ENCODE assay signal across 18 cellular contexts in genomic region chr9:128242124-128242523, GRCh38. TPM values are rescaled to one million over a fixed set of nuclear protein-coding genes. Genes with fewer than 3 reads are reported as not detected.
DNase-seq lines count a peak whose midpoint lies in the region; ATAC-seq and TF ChIP-seq lines count a peak whose summit lies in the region.
"Had no signal": no experiment of that assay in that cellular context is flagged by ENCODE, and none has a peak within 500 bp of the region (broad histone marks: within the 10 kb centered on the region; RNA-seq: fewer than 3 reads in every experiment).

No MANE protein-coding gene starts in this region.

- H3K4me3 ChIP-seq in heart right ventricle, result no peak overlapping the region
- no peak overlapping the region for H3K4me3 ChIP-seq in esophagus squamous epithelium
- H3K4me3 ChIP-seq: BLaER1, HAP-1 had no signal

- intact Hi-C loops in heart right ventricle (cut with DNase I) (loop anchor here in 1 of 10 donors (2.0 kb wide), 1 partner anchor 39 kb away; the partner anchor contains the start of gene DNM1), Right ventricle myocardium superior (cut with DNase I) (no loop called here), esophagus squamous epithelium (cut with DNase I) (no loop called here), CD14-positive monocyte (cut with micrococcal nuclease) (no loop called here)

- H3K9me3 Mint-ChIP-seq in osteocyte (ENCODE audit: unreplicated experiment) (no peaks in the 10 kb centered on the region), type B pancreatic cell (no peaks in the 10 kb centered on the region), CD14-positive monocyte (no peaks in the 10 kb centered on the region)
- no peaks in the 10 kb centered on the region for H3K9me3 Mint-ChIP-seq in stimulated activated naive CD8-positive, alpha-beta T cell treated with anti-CD3 and anti-CD28 coated beads, Interleukin-15, amount 100 ng/mL, for 72 hours
- H3K9me3 Mint-ChIP-seq: CD8-positive, alpha-beta memory T cell had no signal

- H3K27ac ChIP-seq in heart right ventricle (peak overlapping the region in 8 of 10 donors; percentile 63 to 86 (median 76)), esophagus squamous epithelium (peak overlapping the region in 3 of 4 donors; percentile 55 to 89 (median 80))
- H3K27ac ChIP-seq: BLaER1 had no signal

- ATAC-seq in heart right ventricle (no peak), Right ventricle myocardium superior (ENCODE audit: poor library complexity) (no peak)
- ATAC-seq in stimulated activated naive CD8-positive, alpha-beta T cell treated with anti-CD3 and anti-CD28 coated beads, Interleukin-15, amount 100 ng/mL, for 72 hours, result no peak

- H3K36me3 ChIP-seq in heart right ventricle, result peaks cover 0 to 4% (median 0%) of the 10 kb centered on the region in 9 donors
- H3K36me3 ChIP-seq in esophagus squamous epithelium, result no peaks in the 10 kb centered on the region
- H3K36me3 ChIP-seq: BLaER1 had no signal

- H3K36me3 Mint-ChIP-seq in osteocyte (ENCODE audit: unreplicated experiment), result no peaks in the 10 kb centered on the region
- H3K36me3 Mint-ChIP-seq in type B pancreatic cell, result no peaks in the 10 kb centered on the region
- H3K36me3 Mint-ChIP-seq in CD14-positive monocyte, result no peaks in the 10 kb centered on the region
- H3K36me3 Mint-ChIP-seq: CD8-positive, alpha-beta memory T cell had no signal

- H3K27ac Mint-ChIP-seq in osteocyte (ENCODE audit: unreplicated experiment), result peak overlapping the region; percentile 33
- no peak overlapping the region for H3K27ac Mint-ChIP-seq in type B pancreatic cell
- H3K27ac Mint-ChIP-seq in CD14-positive monocyte, result no peak overlapping the region
- no peak overlapping the region for H3K27ac Mint-ChIP-seq in stimulated activated naive CD8-positive, alpha-beta T cell treated with anti-CD3 and anti-CD28 coated beads, Interleukin-15, amount 100 ng/mL, for 72 hours
- H3K27ac Mint-ChIP-seq: CD8-positive, alpha-beta memory T cell had no signal

- no peak for TF ChIP-seq POLR2A in esophagus squamous epithelium (IDR thresholded peaks at IDR 0.05)

- H3K27me3 ChIP-seq in heart right ventricle (no peaks in the 10 kb centered on the region), esophagus squamous epithelium (peaks cover 0 to 25% (median 0%) of the 10 kb centered on the region in 4 donors)
- H3K27me3 ChIP-seq: BLaER1 had no signal

- H3K9me3 ChIP-seq in heart right ventricle (no peaks in the 10 kb centered on the region), esophagus squamous epithelium (no peaks in the 10 kb centered on the region)
- H3K9me3 ChIP-seq: BLaER1, HAP-1 had no signal

- DNase-seq in heart right ventricle, result no peak
- no peak for DNase-seq in Right ventricle myocardium superior
- no peak for DNase-seq in esophagus squamous epithelium (lab: John Stamatoyannopoulos, UW)
- no peak for DNase-seq in osteocyte (ENCODE audit: extremely low spot score, unreplicated experiment)
- DNase-seq in type B pancreatic cell (ENCODE audit: extremely low spot score, unreplicated experiment), result no peak
- no peak for DNase-seq in mesenteric fat pad (ENCODE audit: low spot score)
- DNase-seq in CD14-positive monocyte (ENCODE audit: low spot score), result no peak
- no peak for DNase-seq in stimulated activated naive CD8-positive, alpha-beta T cell treated with anti-CD3 and anti-CD28 coated beads, Interleukin-15, amount 100 ng/mL, for 72 hours
- DNase-seq: CD8-positive, alpha-beta memory T cell; DMS79; KBM-7; NCI-H1417 treated with DMSO at 0.1 percent for 48 hours; NCI-H2029; NCI-H2171; NCI-H748 treated with DMSO at 0.1 percent for 48 hours; OCI-M1 had no signal

- TF ChIP-seq CTCF in heart right ventricle (IDR thresholded peaks at IDR 0.05) (no peak), esophagus squamous epithelium (IDR thresholded peaks at IDR 0.05) (no peak), osteocyte (IDR thresholded peaks at IDR 0.05) (no peak), type B pancreatic cell (conservative IDR thresholded peaks at IDR 0.05) (no peak), CD14-positive monocyte (IDR thresholded peaks at IDR 0.05) (no peak)

- H3K27me3 Mint-ChIP-seq in osteocyte (ENCODE audit: unreplicated experiment) (no peaks in the 10 kb centered on the region), type B pancreatic cell (no peaks in the 10 kb centered on the region), CD14-positive monocyte (ENCODE audit: low read depth in 3 of 3) (peaks cover 0 to 7% (median 2%) of the 10 kb centered on the region in 3 donors)
- peaks cover 46% of the 10 kb centered on the region for H3K27me3 Mint-ChIP-seq in stimulated activated naive CD8-positive, alpha-beta T cell treated with anti-CD3 and anti-CD28 coated beads, Interleukin-15, amount 100 ng/mL, for 72 hours

- 86 to 89% methylated on average over 4 of the region's 4 CpGs for WGBS in heart right ventricle, 2 donors
- WGBS in esophagus squamous epithelium, 2 donors, result 57% methylated on average over 3 of the region's 4 CpGs; no CpG with 5 or more reads in 1 of the 2 donors

- H3K4me1 ChIP-seq in heart right ventricle (peaks cover 7 to 38% (median 18%) of the 10 kb centered on the region in 9 donors), esophagus squamous epithelium (peaks cover 10 to 34% (median 14%) of the 10 kb centered on the region in 3 donors)
- H3K4me1 ChIP-seq: HAP-1 had no signal

- H3K4me3 Mint-ChIP-seq in osteocyte (ENCODE audit: unreplicated experiment) (no peak overlapping the region), type B pancreatic cell (peak overlapping the region; percentile 7), CD14-positive monocyte (no peak overlapping the region)
- no peak overlapping the region for H3K4me3 Mint-ChIP-seq in stimulated activated naive CD8-positive, alpha-beta T cell treated with anti-CD3 and anti-CD28 coated beads, Interleukin-15, amount 100 ng/mL, for 72 hours
- H3K4me3 Mint-ChIP-seq: CD8-positive, alpha-beta memory T cell had no signal

- H3K4me1 Mint-ChIP-seq in osteocyte (ENCODE audit: unreplicated experiment) (peaks cover 35% of the 10 kb centered on the region), type B pancreatic cell (ENCODE audit: unreplicated experiment) (peaks cover 14% of the 10 kb centered on the region), CD14-positive monocyte (peaks cover 27% of the 10 kb centered on the region)
- H3K4me1 Mint-ChIP-seq in stimulated activated naive CD8-positive, alpha-beta T cell treated with anti-CD3 and anti-CD28 coated beads, Interleukin-15, amount 100 ng/mL, for 72 hours, result peaks cover 26% of the 10 kb centered on the region

RNA-seq across cellular contexts. Expression of gene GOLGA2, which starts 33.7 kb away (rescaled TPM):
- total RNA-seq in heart right ventricle (100 to 1,000 TPM in 1 of 10 donors, 10 to 100 TPM in 9; 78.0 to 101 (median 89.1) TPM), Right ventricle myocardium superior (77.7 TPM), esophagus squamous epithelium (10 to 100 TPM; 76.1 to 92.0 (median 89.2) TPM), osteocyte (176 and 184 TPM in 2 replicates), type B pancreatic cell (ENCODE audit: low replicate concordance) (91.5 and 124 TPM in 2 replicates), mesenteric fat pad (130 TPM)
- polyA plus RNA-seq in heart right ventricle (10 to 100 TPM; 85.7 to 91.8 TPM), CD14-positive monocyte (1 to 10 TPM; 2.9 to 4.6 TPM)

RNA-seq across cellular contexts. Expression of gene SWI5, which starts 34.0 kb away (rescaled TPM):
- total RNA-seq in heart right ventricle, result 10 to 100 TPM; 13.9 to 23.8 (median 20.8) TPM
- polyA plus RNA-seq in heart right ventricle, result 10 to 100 TPM; 17.0 to 46.3 TPM
- 16.3 TPM for total RNA-seq in Right ventricle myocardium superior
- 10 to 100 TPM; 15.2 to 28.2 (median 17.5) TPM for total RNA-seq in esophagus squamous epithelium
- total RNA-seq in osteocyte, result 24.7 and 26.4 TPM in 2 replicates
- total RNA-seq in type B pancreatic cell (ENCODE audit: low replicate concordance), result 23.0 and 25.1 TPM in 2 replicates
- total RNA-seq in mesenteric fat pad, result 16.0 TPM
- polyA plus RNA-seq in CD14-positive monocyte, result 10 to 100 TPM; 14.4 to 16.2 TPM

RNA-seq across cellular contexts. Expression of gene DNM1, which starts 38.9 kb away (rescaled TPM):
- 1 to 10 TPM; 2.1 to 7.7 (median 3.9) TPM for total RNA-seq in heart right ventricle
- polyA plus RNA-seq in heart right ventricle, result 10 to 100 TPM in 1 of 2 donors, 1 to 10 TPM in 1; 2.5 to 13.7 TPM
- total RNA-seq in Right ventricle myocardium superior, result 7.0 TPM
- total RNA-seq in esophagus squamous epithelium, result 1 to 10 TPM; 1.3 to 9.7 (median 1.6) TPM
- 40.2 and 45.4 TPM in 2 replicates for total RNA-seq in osteocyte
- 16.3 and 112 TPM in 2 replicates for total RNA-seq in type B pancreatic cell (ENCODE audit: low replicate concordance)
- 24.1 TPM for total RNA-seq in mesenteric fat pad
- polyA plus RNA-seq in CD14-positive monocyte, result under 1 TPM; 0.05 to 0.56 TPM

RNA-seq across cellular contexts. Expression of gene CIZ1, which starts 50.8 kb away (rescaled TPM):
- 10 to 100 TPM; 63.0 to 96.0 (median 76.7) TPM for total RNA-seq in heart right ventricle
- polyA plus RNA-seq in heart right ventricle, result 10 to 100 TPM; 39.7 to 70.2 TPM
- total RNA-seq in Right ventricle myocardium superior, result 75.3 TPM
- 10 to 100 TPM; 31.0 to 74.6 (median 43.7) TPM for total RNA-seq in esophagus squamous epithelium
- 147 and 170 TPM in 2 replicates for total RNA-seq in osteocyte
- total RNA-seq in type B pancreatic cell (ENCODE audit: low replicate concordance), result 141 and 186 TPM in 2 replicates
- total RNA-seq in mesenteric fat pad, result 100.0 TPM
- polyA plus RNA-seq in CD14-positive monocyte, result 1 to 10 TPM; 3.4 to 5.9 TPM
